In genomic region chr19:5967571-5967970, GRCh38 we compare ENCODE assay signal across 8 cellular contexts. TPM values are rescaled to one million over a fixed set of nuclear protein-coding genes. Genes with fewer than 3 reads are reported as not detected.
DNase-seq lines count a peak whose midpoint lies in the region; ATAC-seq, FAIRE-seq and TF ChIP-seq lines count a peak whose summit lies in the region.

No MANE protein-coding gene starts in this region.

- peak overlapping the region in 7 of 10 donors; percentile 45 to 72 (median 67) for H3K27ac ChIP-seq in heart right ventricle
- H3K27ac ChIP-seq in uterus = peak overlapping the region; percentile 28 to 65
- no peak overlapping the region for H3K27ac ChIP-seq in neural progenitor cell

- H3K36me3 Mint-ChIP-seq in brain = no peaks in the 10 kb centered on the region
- H3K36me3 Mint-ChIP-seq in naive thymus-derived CD8-positive, alpha-beta T cell = peaks cover 0 to 31% (median 0%) of the 10 kb centered on the region in 3 donors
- peaks cover 2% of the 10 kb centered on the region for H3K36me3 Mint-ChIP-seq in neural progenitor cell

- H3K27me3 Mint-ChIP-seq in brain = no peaks in the 10 kb centered on the region
- no peaks in the 10 kb centered on the region for H3K27me3 Mint-ChIP-seq in naive thymus-derived CD8-positive, alpha-beta T cell
- H3K27me3 Mint-ChIP-seq in neural progenitor cell (ENCODE audit: insufficient read depth, low read depth) = peaks cover 6% of the 10 kb centered on the region

- WGBS in heart right ventricle, 2 donors = 55 to 59% methylated on average over 7 of the region's 7 CpGs

- H3K27me3 ChIP-seq in heart right ventricle (no peaks in the 10 kb centered on the region), uterus (no peaks in the 10 kb centered on the region), neural progenitor cell (no peaks in the 10 kb centered on the region)

- intact Hi-C loops in heart right ventricle (cut with DNase I) = no loop called here
- intact Hi-C loops in cardiac septum (cut with DNase I) = loop anchor here (5.0 kb wide), 2 partner anchors 60 to 165 kb away; no protein-coding TSS in a partner anchor
- intact Hi-C loops in uterus (cut with DNase I; ENCODE audit: low total_unique reads) = no loop called here

- H3K9me3 Mint-ChIP-seq in brain (no peaks in the 10 kb centered on the region), neural progenitor cell (no peaks in the 10 kb centered on the region)
- H3K9me3 Mint-ChIP-seq in naive thymus-derived CD8-positive, alpha-beta T cell = no peaks in the 10 kb centered on the region

- peaks cover 99% of the 10 kb centered on the region for H4K20me1 ChIP-seq in neural progenitor cell (ENCODE audit: low read depth)

- peaks cover 99% of the 10 kb centered on the region for H3K79me2 ChIP-seq in neural progenitor cell (ENCODE audit: low read depth)

- peak overlapping the region; percentile 84 to 98 (median 93) for H3K27ac Mint-ChIP-seq in brain
- peak overlapping the region; percentile 10 to 94 (median 84) for H3K27ac Mint-ChIP-seq in naive thymus-derived CD8-positive, alpha-beta T cell
- H3K27ac Mint-ChIP-seq in neural progenitor cell = no peak overlapping the region

- H3K4me1 ChIP-seq in heart right ventricle = peaks cover 24 to 98% (median 80%) of the 10 kb centered on the region in 9 donors
- H3K4me1 ChIP-seq in uterus = peaks cover 0 to 9% of the 10 kb centered on the region in 2 donors
- H3K4me1 ChIP-seq in neural progenitor cell = peaks cover 13% of the 10 kb centered on the region

- DNase-seq in heart right ventricle (no peak), cardiac septum (ENCODE audit: low spot score) (no peak), uterus (no peak), GM03348 (ENCODE audit: low spot score) (no peak), GM12891 (ENCODE audit: insufficient read length, low spot score) (no peak), neural progenitor cell (ENCODE audit: low spot score) (no peak)
- DNase-seq in naive thymus-derived CD8-positive, alpha-beta T cell = peak in 1 of 10 donors; percentile 11

- H3K4me3 Mint-ChIP-seq in brain (peak overlapping the region in 3 of 5 experiments; percentile 56 to 73 (median 69)), neural progenitor cell (no peak overlapping the region)
- H3K4me3 Mint-ChIP-seq in naive thymus-derived CD8-positive, alpha-beta T cell = peak overlapping the region in 6 of 10 donors; percentile 2 to 74 (median 64)

- FAIRE-seq in GM12891 (lab: Jason Lieb, UNC) = no peak

- TF ChIP-seq CTCF in heart right ventricle (IDR thresholded peaks at IDR 0.05) = no peak
- TF ChIP-seq CTCF in brain (conservative IDR thresholded peaks at IDR 0.05) = no peak
- no peak for TF ChIP-seq CTCF in uterus (IDR thresholded peaks at IDR 0.05)
- TF ChIP-seq CTCF in neural progenitor cell (IDR thresholded peaks at IDR 0.05) = no peak

- H3K36me3 ChIP-seq in heart right ventricle = peaks cover 0 to 32% (median 0%) of the 10 kb centered on the region in 9 donors
- no peaks in the 10 kb centered on the region for H3K36me3 ChIP-seq in uterus
- no peaks in the 10 kb centered on the region for H3K36me3 ChIP-seq in neural progenitor cell

- peaks cover 24% of the 10 kb centered on the region for H3F3A ChIP-seq in neural progenitor cell (ENCODE audit: low read depth)

- peaks cover 85% of the 10 kb centered on the region for H3K4me1 Mint-ChIP-seq in brain
- H3K4me1 Mint-ChIP-seq in naive thymus-derived CD8-positive, alpha-beta T cell = peaks cover 46 to 97% (median 94%) of the 10 kb centered on the region in 4 donors
- peaks cover 33% of the 10 kb centered on the region for H3K4me1 Mint-ChIP-seq in neural progenitor cell

- H3K4me3 ChIP-seq in heart right ventricle (no peak overlapping the region), uterus (no peak overlapping the region), neural progenitor cell (no peak overlapping the region)

- TF ChIP-seq POLR2A in uterus (IDR thresholded peaks at IDR 0.05) (no peak), GM12891 (IDR thresholded peaks at IDR 0.05; ENCODE audit: low read depth, low read length) (no peak)

- POLR2A ChIA-PET in naive thymus-derived CD8-positive, alpha-beta T cell (lab: Charles Lee) = interaction anchor here (1.0 to 2.6 kb wide), 9 partner anchors 9 to 139 kb away, joined by 4 to 11 read pairs (median 7); partner anchors contain the start of genes RANBP3 and VMAC

- H3K9me3 ChIP-seq in heart right ventricle (no peaks in the 10 kb centered on the region), uterus (no peaks in the 10 kb centered on the region), neural progenitor cell (ENCODE audit: low read depth) (no peaks in the 10 kb centered on the region)

- no peak overlapping the region for H2AFZ ChIP-seq in neural progenitor cell (replicated peaks)

- H3K4me2 ChIP-seq in neural progenitor cell = no peak overlapping the region

- no peak for ATAC-seq in heart right ventricle
- ATAC-seq in naive thymus-derived CD8-positive, alpha-beta T cell = no peak

- H3K9ac ChIP-seq in neural progenitor cell = no peak overlapping the region

TF ChIP-seq in GM12891, 5 proteins besides CTCF, POLR2A, EP300 and RAD21:
- TF ChIP-seq SPI1 (IDR thresholded peaks at IDR 0.05; ENCODE audit: low read depth, low read length) (no peak), POLR2AphosphoS5 (IDR thresholded peaks at IDR 0.05; ENCODE audit: low read depth, low read length) (no peak), TAF1 (IDR thresholded peaks at IDR 0.05; ENCODE audit: low read depth, low read length) (no peak), PAX5 (IDR thresholded peaks at IDR 0.05; ENCODE audit: insufficient read depth, low read length, severe bottlenecking) (no peak), POU2F2 (IDR thresholded peaks at IDR 0.05; ENCODE audit: low read depth, low read length) (no peak)

RNA-seq across cellular contexts. Expression of gene RANBP3, which starts 10.4 kb away (rescaled TPM):
- 10 to 100 TPM; 51.4 to 76.1 (median 63.3) TPM for total RNA-seq in heart right ventricle
- 10 to 100 TPM; 29.5 to 45.2 TPM for polyA plus RNA-seq in heart right ventricle
- 49.0 TPM for total RNA-seq in cardiac septum
- 183 TPM for polyA plus RNA-seq in brain (ENCODE audit: insufficient read depth, low read depth, low replicate concordance)
- total RNA-seq in naive thymus-derived CD8-positive, alpha-beta T cell = 100 to 1,000 TPM; 128 to 145 TPM
- polyA plus RNA-seq in naive thymus-derived CD8-positive, alpha-beta T cell = 10 to 100 TPM in 1 of 3 donors, 1 to 10 TPM in 2; 7.7 to 13.0 (median 9.1) TPM
- total RNA-seq in uterus = 10 to 100 TPM; 40.9 to 98.1 (median 48.5) TPM
- polyA plus RNA-seq in GM12891 (2012; ENCODE audit: low read depth, missing spikeins) = 40.5 TPM
- total RNA-seq in neural progenitor cell (ENCODE audit: low replicate concordance) = 77.8 and 83.5 TPM in 2 replicates

RNA-seq across cellular contexts. Expression of gene CAPS, which starts 53.5 kb away (rescaled TPM):
- total RNA-seq in heart right ventricle (1 to 10 TPM; 1.3 to 4.2 (median 2.8) TPM), cardiac septum (2.7 TPM), uterus (10 to 100 TPM in 3 of 4 donors, 1 to 10 TPM in 1; 2.0 to 48.7 (median 12.4) TPM), neural progenitor cell (ENCODE audit: low replicate concordance) (2.2 and 12.4 TPM in 2 replicates)
- polyA plus RNA-seq in heart right ventricle (10 to 100 TPM in 1 of 2 donors, 1 to 10 TPM in 1; 3.2 to 14.1 TPM), brain (ENCODE audit: insufficient read depth, low read depth, low replicate concordance) (43.6 TPM)
- total RNA-seq in naive thymus-derived CD8-positive, alpha-beta T cell = 10 to 100 TPM; 55.9 to 58.3 TPM
- 1 to 10 TPM; 1.3 to 2.8 (median 2.0) TPM for polyA plus RNA-seq in naive thymus-derived CD8-positive, alpha-beta T cell
- polyA plus RNA-seq in GM12891 (2012; ENCODE audit: low read depth, missing spikeins) = 2.9 TPM
